10 cellular contexts compared by ENCODE assay signal in genomic region chr11:129763569-129763968, GRCh38. TPM values are rescaled to one million over a fixed set of nuclear protein-coding genes. Genes with fewer than 3 reads are reported as not detected.
DNase-seq lines count a peak whose midpoint lies in the region; ATAC-seq and TF ChIP-seq lines count a peak whose summit lies in the region.
"Not testable (repeated sequence)": the region's sequence is repeated elsewhere in the genome, so short reads cannot be mapped to it uniquely, and the experiment has no call there.
"Had no signal": no experiment of that assay in that cellular context is flagged by ENCODE, and none has a peak within 500 bp of the region (broad histone marks: within the 10 kb centered on the region; RNA-seq: fewer than 3 reads in every experiment).

No MANE protein-coding gene starts in this region.

- H3K27me3 Mint-ChIP-seq in type B pancreatic cell = not testable (repeated sequence)

- not testable (repeated sequence) for H3K36me3 Mint-ChIP-seq in type B pancreatic cell

- not testable (repeated sequence) for H3K4me1 Mint-ChIP-seq in type B pancreatic cell (ENCODE audit: unreplicated experiment)

- H3K27ac ChIP-seq in BLaER1 treated with 17β-estradiol and CSF1 and Interleukin-3, amounts not matched to agents 10 nM and 100 nM; mammary epithelial cell (ENCODE audit: insufficient read depth, low read depth, low read length); foreskin keratinocyte: not testable (repeated sequence)
- peak overlapping the region; percentile 88 for H3K27ac ChIP-seq in PC-9
- H3K27ac ChIP-seq in esophagus (ENCODE audit: low read depth in 2 of 2, low read length in 1 of 2) = peak overlapping the region; percentile 59 to 88
- peak overlapping the region in 18 of 21 experiments; percentile 10 to 75 (median 60) for H3K27ac ChIP-seq in skin epidermis

- BruUV-seq in PC-9 (replicated peaks; lab: Mats Ljungman, UMichigan) = TSS peak; percentile 72
- not testable (repeated sequence) for BruUV-seq in mammary epithelial cell (replicated peaks; lab: Mats Ljungman, UMichigan)

- intact Hi-C loops in PC-9 (cut with micrococcal nuclease; ENCODE audit: unreplicated experiment); mammary epithelial cell (cut with micrococcal nuclease): not testable (repeated sequence)

- peak overlapping the region in 8 of 11 experiments; percentile 18 to 58 (median 52); a peak in 14 of 22 replicates for H3K4me2 ChIP-seq in BLaER1 treated with 17β-estradiol and CSF1 and Interleukin-3, amounts not matched to agents 10 nM and 100 nM
- H3K4me2 ChIP-seq in PC-9 = peak overlapping the region; percentile 69
- not testable (repeated sequence) for H3K4me2 ChIP-seq in mammary epithelial cell (ENCODE audit: insufficient read depth, low read depth, low read length)

- H3K4me3 ChIP-seq in BLaER1 treated with 17β-estradiol and CSF1 and Interleukin-3, amounts not matched to agents 10 nM and 100 nM; mammary epithelial cell (replicated peaks in 1 of 3; ENCODE audit: insufficient read depth in 1 of 3, low read depth in 2 of 3, low read length in 3 of 3); esophagus (ENCODE audit: low read depth in 1 of 2, low read length in 2 of 2); skin epidermis: not testable (repeated sequence)
- H3K4me3 ChIP-seq in PC-9 = peak overlapping the region; percentile 1; the same call in 1 of the 2 replicates

- not testable (repeated sequence) for H3K9ac ChIP-seq in BLaER1 treated with 17β-estradiol and CSF1 and Interleukin-3, amounts not matched to agents 10 nM and 100 nM; mammary epithelial cell (ENCODE audit: insufficient read depth, low read length)

- 100% methylated on average over 1 of the region's 4 CpGs for WGBS in mammary epithelial cell (ENCODE audit: low coverage, missing lambda C conversion rate)
- 82 to 88% methylated on average over 4 of the region's 4 CpGs for WGBS in esophagus, 2 donors

- H3K36me3 ChIP-seq in BLaER1 treated with 17β-estradiol and CSF1 and Interleukin-3, amounts not matched to agents 10 nM and 100 nM; PC-9 (ENCODE audit: low read depth); mammary epithelial cell (ENCODE audit: insufficient read depth, low read length); esophagus (ENCODE audit: control insufficient read depth in 2 of 2, insufficient read depth in 2 of 2, low read length in 1 of 2): not testable (repeated sequence)

- DNase-seq in ELF-1 (ENCODE audit: low read depth, low spot score) = peak; percentile 13
- DNase-seq in PC-9 = peak; percentile 45 to 83
- not testable (repeated sequence) for DNase-seq in mammary epithelial cell; foreskin keratinocyte; type B pancreatic cell (ENCODE audit: extremely low spot score, unreplicated experiment)

- peak overlapping the region; percentile 62 for H3K27ac Mint-ChIP-seq in type B pancreatic cell

- H3K9me3 Mint-ChIP-seq in type B pancreatic cell = not testable (repeated sequence)

- CTCF ChIA-PET in PC-9 (lab: Charles Lee); mammary epithelial cell (lab: Charles Lee; ENCODE audit: low non-redundant PET): not testable (repeated sequence)

- ATAC-seq in foreskin keratinocyte = peak; percentile 16

- not testable (repeated sequence) for H3K79me2 ChIP-seq in PC-9 (ENCODE audit: low read depth); mammary epithelial cell (ENCODE audit: insufficient read depth, low read length)

- not testable (repeated sequence) for TF ChIP-seq CTCF in PC-9 (conservative IDR thresholded peaks at IDR 0.05); mammary epithelial cell (conservative IDR thresholded peaks at IDR 0.05 in 1 of 2, IDR thresholded peaks at IDR 0.05 in 1 of 2; ENCODE audit: extremely low read depth in 1 of 2, insufficient read depth in 1 of 2, low read depth in 1 of 2, low read length in 2 of 2); foreskin keratinocyte (conservative IDR thresholded peaks at IDR 0.05); type B pancreatic cell (conservative IDR thresholded peaks at IDR 0.05)

- not testable (repeated sequence) for H3K27me3 ChIP-seq in BLaER1 treated with 17β-estradiol and CSF1 and Interleukin-3, amounts not matched to agents 10 nM and 100 nM; PC-9 (ENCODE audit: insufficient read depth, low read depth); mammary epithelial cell (ENCODE audit: insufficient read depth, low read length); esophagus (ENCODE audit: control insufficient read depth in 1 of 2, insufficient read depth in 2 of 2, low read length in 2 of 2); foreskin keratinocyte

- in situ Hi-C loops in mammary epithelial cell (cut with MboI; ENCODE audit: low sequenced_read_pairs in 2 of 2) = not testable (repeated sequence)

- not testable (repeated sequence) for H3K9me2 ChIP-seq in PC-9 (ENCODE audit: insufficient read depth)

- not testable (repeated sequence) for H2AFZ ChIP-seq in PC-9
- peak overlapping the region; percentile 9 for H2AFZ ChIP-seq in mammary epithelial cell (ENCODE audit: low read depth, low read length)

- H3K4me3 Mint-ChIP-seq in type B pancreatic cell = not testable (repeated sequence)

- H3K9me3 ChIP-seq in BLaER1 treated with 17β-estradiol and CSF1 and Interleukin-3, amounts not matched to agents 10 nM and 100 nM (replicated peaks in 1 of 11) = peaks cover 0 to 10% (median 3%) of the 10 kb centered on the region in 11 experiments; a peak in 6 of 22 replicates
- not testable (repeated sequence) for H3K9me3 ChIP-seq in PC-9 (ENCODE audit: insufficient read depth, low read depth); mammary epithelial cell (replicated peaks; ENCODE audit: insufficient read depth, low read length); esophagus (ENCODE audit: control insufficient read depth in 2 of 2, insufficient read depth in 1 of 2, low read depth in 1 of 2, low read length in 1 of 2)

- H4K20me1 ChIP-seq in BLaER1 treated with 17β-estradiol and CSF1 and Interleukin-3, amounts not matched to agents 10 nM and 100 nM; PC-9 (ENCODE audit: insufficient read depth); mammary epithelial cell (ENCODE audit: insufficient read depth, low read length): not testable (repeated sequence)

- H3K4me1 ChIP-seq in BLaER1 treated with 17β-estradiol and CSF1 and Interleukin-3, amounts not matched to agents 10 nM and 100 nM = peaks cover 0 to 12% (median 10%) of the 10 kb centered on the region in 10 experiments; a peak in 14 of 20 replicates
- H3K4me1 ChIP-seq in PC-9 (replicated peaks; ENCODE audit: insufficient read depth) = peaks cover 43% of the 10 kb centered on the region
- not testable (repeated sequence) for H3K4me1 ChIP-seq in mammary epithelial cell (ENCODE audit: insufficient read depth, low read length); esophagus (ENCODE audit: control insufficient read depth in 2 of 2, insufficient read depth in 2 of 2, low read length in 1 of 2); foreskin keratinocyte

- dilution Hi-C loops in mammary epithelial cell (cut with HindIII; ENCODE audit: low sequenced_read_pairs) = not testable (repeated sequence)

- POLR2A ChIA-PET in PC-9 (lab: Charles Lee; ENCODE audit: unreplicated experiment) = not testable (repeated sequence)

- not testable (repeated sequence) for H3F3A ChIP-seq in PC-9 (ENCODE audit: insufficient read depth, low read depth)

RNA-seq across cellular contexts. Expression of gene TMEM45B, which starts 52.1 kb away (rescaled TPM):
- total RNA-seq in PC-9 (2021) = 11.4 and 13.3 TPM in 2 replicates
- under 1 TPM; 0.17 to 0.47 TPM for total RNA-seq in mammary epithelial cell
- polyA plus RNA-seq in mammary epithelial cell = 0.80 TPM
- not detected for polyA minus RNA-seq in mammary epithelial cell
- 10 to 100 TPM; 59.9 to 90.6 TPM for polyA plus RNA-seq in esophagus
- 0.28 and 0.44 TPM in 2 replicates for total RNA-seq in foreskin keratinocyte
- 0.46 and 0.59 TPM in 2 replicates for polyA plus RNA-seq in foreskin keratinocyte
- total RNA-seq in type B pancreatic cell (ENCODE audit: low replicate concordance) = 28.2 and 34.0 TPM in 2 replicates
- total RNA-seq: Daoy, HFFc6 had no signal
